Comparison of ENCODE assay signal across 26 cellular contexts in genomic region chr17:75265614-75266314, GRCh38.
"Had no signal": no experiment of that assay in that cellular context is flagged by ENCODE, and none has a peak within 500 bp of the region (broad histone marks: within the 10 kb centered on the region; RNA-seq: fewer than 3 reads in every experiment).

No MANE protein-coding gene starts in this region.

- ATAC-seq: activated CD4-positive, CD25-positive, alpha-beta regulatory T cell treated with anti-CD3 and anti-CD28 coated beads, Interleukin-2, amount 50 U/mL, for 24 hours; activated naive CD4-positive, alpha-beta T cell treated with anti-CD3 and anti-CD28 coated beads, Interleukin-2, amount 50 U/mL, for 72 hours; activated T-cell treated with anti-CD3 and anti-CD28 coated beads, Interleukin-2, amount 50 U/mL, for 4 hours; gastrocnemius medialis; left lung; pancreas; psoas muscle; T-helper 17 cell had no signal

- H3K9me3 Mint-ChIP-seq: activated CD4-positive, alpha-beta memory T cell treated with anti-CD3 and anti-CD28 coated beads for 36 hours; activated naive CD4-positive, alpha-beta T cell treated with anti-CD3 and anti-CD28 coated beads, Interleukin-2, amount 50 U/mL, for 72 hours; activated T-cell treated with anti-CD3 and anti-CD28 coated beads, Interleukin-2, amount 50 U/mL, for 4 hours; activated T-helper 2 cell treated with anti-CD3 and anti-CD28 coated beads, Interferon-gamma antibody, Interleukin-2, Interleukin-4, amounts not matched to agents 10 μg/mL and 5 μg/mL and 100 μg/mL, durations not matched to agents 14 hours and 24 hours and 36 hours; nephron; type B pancreatic cell had no signal

- DNase-seq: activated CD4-positive, alpha-beta memory T cell treated with anti-CD3 and anti-CD28 coated beads for 36 hours; activated CD4-positive, alpha-beta T cell treated with anti-CD3 and anti-CD28 coated beads for 48 hours; activated CD8-positive, alpha-beta memory T cell treated with anti-CD3 and anti-CD28 coated beads, Interleukin-2, amount 50 U/mL, for 4 hours; activated T-cell treated with anti-CD3 and anti-CD28 coated beads, Interleukin-2, amount 50 U/mL, for 4 hours; central memory CD4-positive, alpha-beta T cell; effector CD8-positive, alpha-beta T cell; erythroblast; gastrocnemius medialis; glutamatergic neuron; left lung; pancreas; stimulated activated naive CD4-positive, alpha-beta T cell; T-helper 17 cell; T1000; uterus; WERI-Rb-1 had no signal

- H3K27me3 ChIP-seq: breast epithelium, gastrocnemius medialis, left lung, pancreas, right atrium auricular region, uterus had no signal

- H3K36me3 ChIP-seq: breast epithelium, uterus had no signal

- H3K27me3 Mint-ChIP-seq: activated CD4-positive, alpha-beta memory T cell treated with anti-CD3 and anti-CD28 coated beads for 36 hours; T-helper 17 cell had no signal

- H3K4me3 ChIP-seq: breast epithelium, gastrocnemius medialis, left lung, lung, pancreas, psoas muscle, right atrium auricular region, thoracic aorta, uterus had no signal

- H3K27ac Mint-ChIP-seq: activated CD4-positive, alpha-beta memory T cell treated with anti-CD3 and anti-CD28 coated beads for 36 hours; activated T-helper 2 cell treated with anti-CD3 and anti-CD28 coated beads, Interferon-gamma antibody, Interleukin-2, Interleukin-4, amounts not matched to agents 10 μg/mL and 5 μg/mL and 100 μg/mL, durations not matched to agents 14 hours and 24 hours and 36 hours; nephron; T-helper 17 cell; type B pancreatic cell had no signal

- H3K4me3 Mint-ChIP-seq: activated CD4-positive, alpha-beta memory T cell treated with anti-CD3 and anti-CD28 coated beads for 36 hours; activated T-cell treated with anti-CD3 and anti-CD28 coated beads, Interleukin-2, amount 50 U/mL, for 4 hours; T-helper 17 cell; type B pancreatic cell had no signal

- H3K9me3 ChIP-seq: breast epithelium, gastrocnemius medialis, left lung, pancreas, psoas muscle, right atrium auricular region, thoracic aorta, uterus had no signal
